In genomic region chr2:17245921-17246320, GRCh38 we compare ENCODE assay signal across 16 cellular contexts.
"Had no signal": no experiment of that assay in that cellular context is flagged by ENCODE, and none has a peak within 500 bp of the region (broad histone marks: within the 10 kb centered on the region; RNA-seq: fewer than 3 reads in every experiment).

No MANE protein-coding gene starts in this region.

- H3K4me2 ChIP-seq: smooth muscle cell had no signal

- H3K36me3 ChIP-seq: cardiac muscle cell, left ventricle myocardium inferior, right lobe of liver had no signal

- H3K27ac ChIP-seq: cardiac muscle cell, epithelial cell of prostate, left ventricle myocardium inferior, right lobe of liver had no signal

- H3K9me3 ChIP-seq: left ventricle myocardium inferior, right lobe of liver had no signal

- H3K4me1 Mint-ChIP-seq: T-cell had no signal

- H3K27me3 ChIP-seq: cardiac muscle cell, right lobe of liver had no signal

- H3K4me3 Mint-ChIP-seq: activated CD4-positive, alpha-beta memory T cell treated with anti-CD3 and anti-CD28 coated beads for 36 hours; activated T-helper 1 cell treated with anti-CD3 and anti-CD28 coated beads, Interleukin-12 subunit alpha, Interleukin-12 subunit beta, Interleukin-2, Interleukin-4 antibody, amounts not matched to agents 30 ng/mL and 10 ng/mL and 1 ng/mL, durations not matched to agents 14 hours and 24 hours and 36 hours; stimulated activated memory B cell treated with anti-CD40 and anti-IgM and Interleukin-4, amounts not matched to agents 10 μg/mL and 1 μg/mL and 100 μg/mL, for 72 hours; T-cell; WTC11 had no signal

- H3K27ac Mint-ChIP-seq: activated CD4-positive, alpha-beta memory T cell treated with anti-CD3 and anti-CD28 coated beads for 36 hours; activated naive CD4-positive, alpha-beta T cell treated with anti-CD3 and anti-CD28 coated beads, Interleukin-2, amount 50 U/mL, for 72 hours; activated T-helper 1 cell treated with anti-CD3 and anti-CD28 coated beads, Interleukin-12 subunit alpha, Interleukin-12 subunit beta, Interleukin-2, Interleukin-4 antibody, amounts not matched to agents 30 ng/mL and 10 ng/mL and 1 ng/mL, durations not matched to agents 14 hours and 24 hours and 36 hours; stimulated activated memory B cell treated with anti-CD40 and anti-IgM and Interleukin-4, amounts not matched to agents 10 μg/mL and 1 μg/mL and 100 μg/mL, for 72 hours; T-cell; WTC11 had no signal

- H3K27me3 Mint-ChIP-seq: activated CD4-positive, alpha-beta memory T cell treated with anti-CD3 and anti-CD28 coated beads for 36 hours; stimulated activated memory B cell treated with anti-CD40 and anti-IgM and Interleukin-4, amounts not matched to agents 10 μg/mL and 1 μg/mL and 100 μg/mL, for 72 hours; T-cell had no signal

- H3K4me3 ChIP-seq: cardiac muscle cell, left ventricle myocardium inferior, right lobe of liver, smooth muscle cell had no signal

- DNase-seq: activated CD4-positive, alpha-beta memory T cell treated with anti-CD3 and anti-CD28 coated beads for 36 hours; activated CD4-positive, alpha-beta T cell treated with anti-CD3 and anti-CD28 coated beads for 4 hours; activated gamma-delta T cell treated with Interleukin-2 at 50 U/mL for 16 hours; activated T-cell treated with anti-CD3 and anti-CD28 coated beads for 4 hours; dermis blood vessel endothelial cell; left ventricle myocardium inferior; right lobe of liver; stimulated activated CD4-positive, alpha-beta T cell treated with anti-CD3 and anti-CD28 coated beads, Interleukin-4, amount 100 ng/mL, for 4 hours; T-cell had no signal

- H3K9me3 Mint-ChIP-seq: activated T-helper 1 cell treated with anti-CD3 and anti-CD28 coated beads, Interleukin-12 subunit alpha, Interleukin-12 subunit beta, Interleukin-2, Interleukin-4 antibody, amounts not matched to agents 30 ng/mL and 10 ng/mL and 1 ng/mL, durations not matched to agents 14 hours and 24 hours and 36 hours; WTC11 had no signal

- H3K36me3 Mint-ChIP-seq: activated CD4-positive, alpha-beta memory T cell treated with anti-CD3 and anti-CD28 coated beads for 36 hours; activated naive CD4-positive, alpha-beta T cell treated with anti-CD3 and anti-CD28 coated beads, Interleukin-2, amount 50 U/mL, for 72 hours; stimulated activated memory B cell treated with anti-CD40 and anti-IgM and Interleukin-4, amounts not matched to agents 10 μg/mL and 1 μg/mL and 100 μg/mL, for 72 hours; T-cell; WTC11 had no signal

- H3K4me1 ChIP-seq: left ventricle myocardium inferior, right lobe of liver had no signal

- ATAC-seq: activated naive CD4-positive, alpha-beta T cell treated with anti-CD3 and anti-CD28 coated beads, Interleukin-2, amount 50 U/mL, for 72 hours; right lobe of liver; stimulated activated memory B cell treated with anti-CD40 and anti-IgM and Interleukin-4, amounts not matched to agents 10 μg/mL and 1 μg/mL and 100 μg/mL, for 72 hours; T-cell; WTC11 had no signal
